ENCODE assay signal across 8 cellular contexts in the genomic region with DNA sequence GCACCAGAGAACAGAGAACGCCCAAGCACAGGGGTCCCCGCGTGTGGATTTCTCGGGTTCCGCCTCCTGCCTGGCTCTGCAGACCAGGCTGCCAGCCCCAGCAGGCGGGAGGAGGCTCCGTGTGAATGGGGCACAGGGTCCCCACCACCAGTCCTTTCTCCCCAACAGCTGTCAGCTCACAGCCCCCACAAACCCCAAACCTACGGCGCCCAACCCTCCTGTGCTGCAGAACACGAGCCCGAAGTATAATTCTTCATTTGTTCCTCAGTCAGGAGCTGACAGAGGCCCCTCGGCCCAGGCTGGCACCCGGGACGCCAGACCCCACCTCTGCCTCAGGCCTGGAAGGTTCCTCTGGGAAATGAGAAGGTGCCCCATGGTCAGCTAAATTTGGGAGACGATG.
DNase-seq lines count a peak whose midpoint lies in the region; ATAC-seq and TF ChIP-seq lines count a peak whose summit lies in the region.
"Had no signal": no experiment of that assay in that cellular context is flagged by ENCODE, and none has a peak within 500 bp of the region (broad histone marks: within the 10 kb centered on the region; RNA-seq: fewer than 3 reads in every experiment).

No MANE protein-coding gene starts in this region.

- ATAC-seq in Right ventricle myocardium inferior, result no peak

- H3K27me3 ChIP-seq in neutrophil, result no peaks in the 10 kb centered on the region
- H3K27me3 ChIP-seq in skeletal muscle tissue (ENCODE audit: control insufficient read depth in 3 of 3, insufficient read depth in 3 of 3, low read length in 3 of 3), result no peaks in the 10 kb centered on the region

- H3K36me3 ChIP-seq in neutrophil (peaks cover 93% of the 10 kb centered on the region), skeletal muscle tissue (ENCODE audit: control insufficient read depth in 3 of 3, insufficient read depth in 3 of 3, low read length in 3 of 3) (peaks cover 13 to 28% (median 20%) of the 10 kb centered on the region in 3 donors)

- no peak for DNase-seq in activated CD4-positive, alpha-beta T cell treated with anti-CD3 and anti-CD28 coated beads for 4 hours
- no peak for DNase-seq in DMS79 (lab: John Stamatoyannopoulos, UW)
- no peak for DNase-seq in Right ventricle myocardium inferior (ENCODE audit: missing footprints)

- intact Hi-C loops in Right ventricle myocardium inferior (cut with DNase I), result no loop called here

- peak overlapping the region in 2 of 3 donors; percentile 57 to 76 for H3K9ac ChIP-seq in skeletal muscle tissue (ENCODE audit: low read depth in 1 of 3, low read length in 3 of 3)

- TF ChIP-seq CTCF in VCaP (conservative IDR thresholded peaks at IDR 0.05) (no peak), neutrophil (IDR thresholded peaks at IDR 0.05) (no peak)

- H3K9me3 ChIP-seq in neutrophil, result no peaks in the 10 kb centered on the region
- no peaks in the 10 kb centered on the region for H3K9me3 ChIP-seq in skeletal muscle tissue (ENCODE audit: control insufficient read depth in 3 of 3, low read length in 3 of 3)

- H3K27ac ChIP-seq in VCaP (peak overlapping the region; percentile 99), neutrophil (peak overlapping the region; percentile 33), skeletal muscle tissue (ENCODE audit: low read depth, low read length) (no peak overlapping the region)

- H3K4me1 ChIP-seq in neutrophil (ENCODE audit: control insufficient read depth in 1 of 2, insufficient read depth in 1 of 2, low read depth in 1 of 2, low read length in 1 of 2) (peaks cover 17 to 25% of the 10 kb centered on the region in 2 experiments), skeletal muscle tissue (ENCODE audit: control insufficient read depth in 3 of 3, insufficient read depth in 3 of 3, low read length in 3 of 3) (peaks cover 24 to 55% (median 32%) of the 10 kb centered on the region in 3 donors)

- H3K4me3 ChIP-seq in neutrophil (ENCODE audit: low read depth in 1 of 2, low read length in 1 of 2) (no peak overlapping the region), skeletal muscle tissue (ENCODE audit: low read length in 3 of 3) (no peak overlapping the region)
- H3K4me3 ChIP-seq: GM12878, GM23338 had no signal
